ENCODE assay signal across 19 cellular contexts in genomic region chr6:52124126-52125121, GRCh38. TPM values are rescaled to one million over a fixed set of nuclear protein-coding genes. Genes with fewer than 3 reads are reported as not detected.
DNase-seq lines count a peak whose midpoint lies in the region; ATAC-seq, FAIRE-seq and TF ChIP-seq lines count a peak whose summit lies in the region.
"Had no signal": no experiment of that assay in that cellular context is flagged by ENCODE, and none has a peak within 500 bp of the region (broad histone marks: within the 10 kb centered on the region; RNA-seq: fewer than 3 reads in every experiment).

No MANE protein-coding gene starts in this region.

- no peak for FAIRE-seq in pancreas (lab: Jason Lieb, UNC)
- FAIRE-seq: H54, HTR-8/SVneo had no signal

- H3K9me3 ChIP-seq in body of pancreas (no peaks in the 10 kb centered on the region), pancreas (no peaks in the 10 kb centered on the region)

- 54 to 57% methylated on average over 3 of the region's 3 CpGs for WGBS in body of pancreas, 2 donors
- 51 to 73% methylated on average over 3 of the region's 3 CpGs for WGBS in pancreas, 2 donors

- DNase-seq in HK-2 (ENCODE audit: unreplicated experiment) = peak; percentile 24
- no peak for DNase-seq in body of pancreas
- DNase-seq in kidney tubule cell (ENCODE audit: low spot score) = peak; percentile 94
- no peak for DNase-seq in pancreas
- no peak for DNase-seq in occipital lobe (lab: John Stamatoyannopoulos, UW)
- DNase-seq in NCI-H2107 (lab: John Stamatoyannopoulos, UW) = no peak
- DNase-seq: AML-193, DMS79, HFFc6, NCI-H1417, NCI-H1930, NCI-H2171, NCI-H774 had no signal

- H3K27ac ChIP-seq in body of pancreas (peak overlapping the region in 3 of 4 donors; percentile 45 to 81 (median 74)), pancreas (peak overlapping the region in 2 of 4 donors; percentile 61 to 70)

- H3K4me1 ChIP-seq in body of pancreas (peaks cover 29% of the 10 kb centered on the region), pancreas (no peaks in the 10 kb centered on the region)

- TF ChIP-seq CTCF in body of pancreas (IDR thresholded peaks at IDR 0.05) (no peak), pancreas (IDR thresholded peaks at IDR 0.05) (no peak)

- H3K27me3 ChIP-seq in body of pancreas (no peaks in the 10 kb centered on the region), pancreas (no peaks in the 10 kb centered on the region)

- TF ChIP-seq POLR2A in body of pancreas (IDR thresholded peaks at IDR 0.05) = no peak

- peak; percentile 59 for ATAC-seq in body of pancreas
- ATAC-seq in pancreas = peak; percentile 59 to 72 (median 64)
- ATAC-seq in HG03342 (IDR thresholded peaks at IDR 0.05; ENCODE audit: unreplicated experiment) = no peak
- ATAC-seq: Right ventricle myocardium inferior had no signal

- intact Hi-C loops in body of pancreas (cut with DNase I) = no loop called here
- intact Hi-C loops in pancreas (cut with DNase I) = no loop called here

- H3K4me3 ChIP-seq in body of pancreas (no peak overlapping the region), pancreas (no peak overlapping the region)

- no peaks in the 10 kb centered on the region for H3K36me3 ChIP-seq in body of pancreas (replicated peaks in 1 of 2; ENCODE audit: insufficient read depth in 1 of 2, low read depth in 2 of 2)
- H3K36me3 ChIP-seq in pancreas = no peaks in the 10 kb centered on the region

RNA-seq across cellular contexts. Expression of gene PKHD1, which starts 37.0 kb away (rescaled TPM):
- total RNA-seq in body of pancreas (10 to 100 TPM; 33.3 to 53.4 TPM), pancreas (10 to 100 TPM; 13.9 to 33.0 (median 20.6) TPM), occipital lobe (under 0.01 TPM)
- polyA plus RNA-seq in pancreas = 1 to 10 TPM; 6.4 to 9.0 TPM
- total RNA-seq: HFFc6, NCI-H460, Right ventricle myocardium inferior had no signal
- polyA plus RNA-seq: CD14-positive monocyte had no signal

Comparison
In these comparisons a context has a peak if more than half of its experiments do, and no peak if none do; other contexts are left out.
1. DNase-seq: peak in HK-2 (single experiment) and kidney tubule cell (single experiment); none in body of pancreas (0 of 4), pancreas (0 of 6), occipital lobe (single experiment) and NCI-H2107 (single experiment).
2. RNA of gene PKHD1, which starts 37.0 kb away (total RNA-seq): 33.3 to 53.4 TPM in body of pancreas and 13.9 to 33.0 TPM in pancreas; under 0.01 TPM in occipital lobe (single experiment); every median in the first group is over 10 times any median in the second.